ENCODE assay signal across 14 cellular contexts in the genomic region with DNA sequence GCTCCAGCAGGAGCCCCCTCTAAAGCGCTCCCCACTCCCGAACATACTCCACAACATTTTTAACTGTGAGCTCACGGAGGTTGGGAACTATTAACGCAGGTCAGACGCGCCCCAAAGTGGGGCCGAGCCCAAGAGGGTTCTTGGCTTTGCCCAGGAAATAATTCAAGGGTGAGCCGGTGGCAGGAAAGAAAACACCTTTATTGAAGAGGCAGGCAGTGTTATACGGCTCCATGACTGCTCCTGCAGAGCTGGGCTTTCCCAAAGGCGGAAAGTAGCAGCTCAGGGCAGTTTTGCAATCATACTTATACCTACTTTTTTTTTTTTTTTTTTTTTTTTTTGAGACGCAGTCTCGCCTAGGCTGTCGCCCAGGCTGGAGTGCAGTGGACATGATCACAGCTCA.
"Had no signal": no experiment of that assay in that cellular context is flagged by ENCODE, and none has a peak within 500 bp of the region (broad histone marks: within the 10 kb centered on the region; RNA-seq: fewer than 3 reads in every experiment).

No MANE protein-coding gene starts in this region.

- H3K27me3 ChIP-seq: colonic mucosa, testis, vagina had no signal

- H3K27me3 Mint-ChIP-seq: naive B cell; stimulated activated naive CD8-positive, alpha-beta T cell treated with anti-CD3 and anti-CD28 coated beads, Interleukin-15, Interleukin-2, amounts not matched to agents 100 ng/mL and 50 ng/mL, for 24 hours had no signal

- H3K27ac Mint-ChIP-seq: activated CD8-positive, alpha-beta T cell treated with anti-CD3 and anti-CD28 coated beads, Interleukin-2, amount 10 ng/mL, durations not matched to agents 7 days and 5 days; mesothelial cell of epicardium; stimulated activated naive CD8-positive, alpha-beta T cell treated with anti-CD3 and anti-CD28 coated beads, Interleukin-15, Interleukin-2, amounts not matched to agents 100 ng/mL and 50 ng/mL, for 24 hours had no signal

- H3K9me3 Mint-ChIP-seq: mesothelial cell of epicardium; naive B cell; stimulated activated naive CD8-positive, alpha-beta T cell treated with anti-CD3 and anti-CD28 coated beads, Interleukin-15, Interleukin-2, amounts not matched to agents 100 ng/mL and 50 ng/mL, for 24 hours had no signal

- H3K4me3 ChIP-seq: colonic mucosa, testis, vagina had no signal

- H3K27ac ChIP-seq: colonic mucosa, esophagus squamous epithelium, testis, vagina, WERI-Rb-1 had no signal

- DNase-seq: activated CD8-positive, alpha-beta memory T cell treated with anti-CD3 and anti-CD28 coated beads, Interleukin-2, amount 50 U/mL, for 48 hours; activated CD8-positive, alpha-beta T cell treated with anti-CD3 and anti-CD28 coated beads, Interleukin-2, amount 10 ng/mL, durations not matched to agents 7 days and 5 days; activated naive CD4-positive, alpha-beta T cell; esophagus squamous epithelium; foreskin fibroblast; naive B cell; T1000; WERI-Rb-1 had no signal

- ATAC-seq: activated CD8-positive, alpha-beta T cell treated with anti-CD3 and anti-CD28 coated beads, Interleukin-2, amount 10 ng/mL, durations not matched to agents 7 days and 5 days; left lobe of liver had no signal

- H3K9me3 ChIP-seq: colonic mucosa, esophagus squamous epithelium, testis, vagina had no signal

- H3K36me3 Mint-ChIP-seq: naive B cell had no signal

- H3K36me3 ChIP-seq: colonic mucosa, vagina had no signal

- H3K4me3 Mint-ChIP-seq: activated CD8-positive, alpha-beta T cell treated with anti-CD3 and anti-CD28 coated beads, Interleukin-2, amount 10 ng/mL, durations not matched to agents 7 days and 5 days; mesothelial cell of epicardium; naive B cell; stimulated activated naive CD8-positive, alpha-beta T cell treated with anti-CD3 and anti-CD28 coated beads, Interleukin-15, Interleukin-2, amounts not matched to agents 100 ng/mL and 50 ng/mL, for 24 hours had no signal
